1 cellular context compared by ENCODE assay signal in the genomic region with DNA sequence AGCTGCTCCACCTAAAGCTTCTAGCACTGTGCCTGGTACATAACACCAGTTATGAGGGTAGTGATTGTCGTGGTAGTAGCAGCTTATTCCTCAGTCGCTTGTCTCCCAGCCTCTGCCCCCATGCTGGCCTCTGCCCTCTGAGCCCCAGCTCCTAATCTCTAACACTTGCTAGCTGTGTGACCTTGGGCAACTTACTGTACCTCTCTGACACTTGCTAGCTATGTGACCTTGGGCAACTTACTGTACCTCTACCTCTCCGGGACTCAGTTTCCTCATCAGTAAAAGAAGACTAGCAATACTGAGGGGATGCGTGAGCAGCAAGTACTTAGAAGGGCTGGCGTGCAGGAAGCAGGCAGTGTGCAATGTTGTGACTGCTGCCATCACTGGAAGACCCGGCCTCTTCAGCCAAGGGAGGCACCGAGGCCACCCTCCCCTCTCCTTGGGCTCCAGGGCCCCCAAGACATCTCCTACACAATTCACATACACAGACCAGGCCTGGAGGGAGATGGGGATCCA.
A peak's percentile ranks its signal among the peaks of the same experiment; 100 is the strongest.
TF ChIP-seq lines count a peak whose summit lies in the region.

No MANE protein-coding gene starts in this region.

TF ChIP-seq in K562, 482 proteins besides CTCF, POLR2A, EP300 and RAD21:
- peak; percentile 49 for TF ChIP-seq ZFP36 (IDR thresholded peaks at IDR 0.05; ENCODE audit: low read depth, low read length, partially characterized antibody)
- TF ChIP-seq, protein P1, sequence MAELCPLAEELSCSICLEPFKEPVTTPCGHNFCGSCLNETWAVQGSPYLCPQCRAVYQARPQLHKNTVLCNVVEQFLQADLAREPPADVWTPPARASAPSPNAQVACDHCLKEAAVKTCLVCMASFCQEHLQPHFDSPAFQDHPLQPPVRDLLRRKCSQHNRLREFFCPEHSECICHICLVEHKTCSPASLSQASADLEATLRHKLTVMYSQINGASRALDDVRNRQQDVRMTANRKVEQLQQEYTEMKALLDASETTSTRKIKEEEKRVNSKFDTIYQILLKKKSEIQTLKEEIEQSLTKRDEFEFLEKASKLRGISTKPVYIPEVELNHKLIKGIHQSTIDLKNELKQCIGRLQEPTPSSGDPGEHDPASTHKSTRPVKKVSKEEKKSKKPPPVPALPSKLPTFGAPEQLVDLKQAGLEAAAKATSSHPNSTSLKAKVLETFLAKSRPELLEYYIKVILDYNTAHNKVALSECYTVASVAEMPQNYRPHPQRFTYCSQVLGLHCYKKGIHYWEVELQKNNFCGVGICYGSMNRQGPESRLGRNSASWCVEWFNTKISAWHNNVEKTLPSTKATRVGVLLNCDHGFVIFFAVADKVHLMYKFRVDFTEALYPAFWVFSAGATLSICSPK (IDR thresholded peaks at IDR 0.05; ENCODE audit: borderline replicate concordance): no peak
- TF ChIP-seq, protein P2, sequence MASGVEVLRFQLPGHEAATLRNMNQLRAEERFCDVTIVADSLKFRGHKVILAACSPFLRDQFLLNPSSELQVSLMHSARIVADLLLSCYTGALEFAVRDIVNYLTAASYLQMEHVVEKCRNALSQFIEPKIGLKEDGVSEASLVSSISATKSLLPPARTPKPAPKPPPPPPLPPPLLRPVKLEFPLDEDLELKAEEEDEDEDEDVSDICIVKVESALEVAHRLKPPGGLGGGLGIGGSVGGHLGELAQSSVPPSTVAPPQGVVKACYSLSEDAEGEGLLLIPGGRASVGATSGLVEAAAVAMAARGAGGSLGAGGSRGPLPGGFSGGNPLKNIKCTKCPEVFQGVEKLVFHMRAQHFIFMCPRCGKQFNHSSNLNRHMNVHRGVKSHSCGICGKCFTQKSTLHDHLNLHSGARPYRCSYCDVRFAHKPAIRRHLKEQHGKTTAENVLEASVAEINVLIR (CRISPR knock-in tag; IDR thresholded peaks at IDR 0.05): no peak
- TF ChIP-seq RBM34 (IDR thresholded peaks at IDR 0.05; ENCODE audit: borderline replicate concordance, insufficient read depth, low read length): no peak
- no peak for TF ChIP-seq E2F3 (CRISPR knock-in tag; IDR thresholded peaks at IDR 0.05)
- TF ChIP-seq, protein P3, sequence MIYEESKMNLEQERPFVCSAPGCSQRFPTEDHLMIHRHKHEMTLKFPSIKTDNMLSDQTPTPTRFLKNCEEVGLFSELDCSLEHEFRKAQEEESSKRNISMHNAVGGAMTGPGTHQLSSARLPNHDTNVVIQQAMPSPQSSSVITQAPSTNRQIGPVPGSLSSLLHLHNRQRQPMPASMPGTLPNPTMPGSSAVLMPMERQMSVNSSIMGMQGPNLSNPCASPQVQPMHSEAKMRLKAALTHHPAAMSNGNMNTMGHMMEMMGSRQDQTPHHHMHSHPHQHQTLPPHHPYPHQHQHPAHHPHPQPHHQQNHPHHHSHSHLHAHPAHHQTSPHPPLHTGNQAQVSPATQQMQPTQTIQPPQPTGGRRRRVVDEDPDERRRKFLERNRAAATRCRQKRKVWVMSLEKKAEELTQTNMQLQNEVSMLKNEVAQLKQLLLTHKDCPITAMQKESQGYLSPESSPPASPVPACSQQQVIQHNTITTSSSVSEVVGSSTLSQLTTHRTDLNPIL (CRISPR knock-in tag; IDR thresholded peaks at IDR 0.05): no peak
- no peak for TF ChIP-seq TCF7L2 (IDR thresholded peaks at IDR 0.05; ENCODE audit: low read depth, low read length)
- TF ChIP-seq KDM2B (CRISPR knock-in tag; IDR thresholded peaks at IDR 0.05): no peak
- no peak for TF ChIP-seq NUFIP1 (IDR thresholded peaks at IDR 0.05; ENCODE audit: partially characterized antibody)
